Comparison of ENCODE assay signal across 31 cellular contexts in the genomic region with DNA sequence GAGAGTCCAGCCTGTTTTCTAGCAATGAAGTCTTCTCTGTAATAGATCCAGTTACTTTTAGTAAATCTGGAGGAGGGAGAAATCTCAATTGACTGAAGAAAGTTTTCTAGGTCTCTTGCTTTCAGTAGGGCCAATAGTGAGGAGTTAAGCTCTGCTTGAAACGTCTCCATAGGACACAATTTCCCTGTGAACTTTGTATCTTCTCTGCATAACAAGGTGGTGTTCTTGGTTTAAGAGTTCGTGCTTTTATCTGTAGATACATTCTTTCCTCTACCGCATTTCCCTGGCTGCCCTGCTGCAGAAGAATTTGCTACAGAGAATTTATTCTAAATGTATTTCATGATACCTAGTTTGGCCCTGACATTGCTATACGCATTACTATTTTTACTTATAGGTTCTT.
"Had no signal": no experiment of that assay in that cellular context is flagged by ENCODE, and none has a peak within 500 bp of the region (broad histone marks: within the 10 kb centered on the region; RNA-seq: fewer than 3 reads in every experiment).

No MANE protein-coding gene starts in this region.

- H3K4me3 ChIP-seq: dorsolateral prefrontal cortex, gastrocnemius medialis, lung, mucosa of descending colon, neural progenitor cell, right lobe of liver, smooth muscle cell, stomach, thyroid gland had no signal

- H2AFZ ChIP-seq: neural progenitor cell, parathyroid adenoma had no signal

- H3K36me3 Mint-ChIP-seq: immature natural killer cell, neural progenitor cell, type B pancreatic cell had no signal

- ATAC-seq: esophagus mucosa, gastrocnemius medialis, left lobe of liver, mucosa of descending colon, right lobe of liver had no signal

- H3K4me1 ChIP-seq: gastrocnemius medialis, parathyroid adenoma, right lobe of liver had no signal

- H3K27me3 Mint-ChIP-seq: memory B cell, naive B cell, progenitor cell of endocrine pancreas, type B pancreatic cell had no signal

- H3K27ac ChIP-seq: dorsolateral prefrontal cortex, epithelial cell of prostate, gastrocnemius medialis, neural progenitor cell, parathyroid adenoma, right lobe of liver, stomach, thyroid gland had no signal

- H3K27me3 ChIP-seq: gastrocnemius medialis, neural progenitor cell, right lobe of liver, stomach, thyroid gland had no signal

- H3K27ac Mint-ChIP-seq: immature natural killer cell, memory B cell, mesothelial cell of epicardium, naive B cell, nephron, neural progenitor cell, progenitor cell of endocrine pancreas, type B pancreatic cell had no signal

- H3K9me3 ChIP-seq: gastrocnemius medialis, mucosa of descending colon, right lobe of liver, stomach, thyroid gland had no signal

- H3K4me3 Mint-ChIP-seq: immature natural killer cell, memory B cell, mesothelial cell of epicardium, naive B cell, nephron, neural progenitor cell, type B pancreatic cell had no signal

- H3K4me2 ChIP-seq: neural progenitor cell, smooth muscle cell had no signal

- DNase-seq: cerebellar nuclear complex; dorsolateral prefrontal cortex; effector CD4-positive, alpha-beta T cell; foreskin fibroblast; gastrocnemius medialis; head of caudate nucleus; immature natural killer cell; islet precursor cell; kidney glomerular epithelial cell; mucosa of descending colon; naive B cell; right lobe of liver; stimulated activated CD4-positive, alpha-beta T cell treated with anti-CD3 and anti-CD28 coated beads, Interleukin-12 subunit alpha, Interleukin-12 subunit beta, amount 100 ng/mL, for 4 hours; stimulated activated CD4-positive, alpha-beta T cell treated with anti-CD3 and anti-CD28 coated beads, Interleukin-1b, Interleukin-23, amount 100 ng/mL, for 48 hours; stimulated activated CD4-positive, alpha-beta T cell treated with anti-CD3 and anti-CD28 coated beads, Interleukin-4, amount 100 ng/mL, for 1 hour; stimulated activated CD8-positive, alpha-beta memory T cell treated with anti-CD3 and anti-CD28 coated beads, Interleukin-4, amount 100 ng/mL, for 48 hours; stimulated activated naive CD4-positive, alpha-beta T cell treated with Interleukin-2 at 50 U/mL for 16 hours; stomach; thyroid gland had no signal

- H3K36me3 ChIP-seq: gastrocnemius medialis, neural progenitor cell, right lobe of liver, stomach, thyroid gland had no signal

- H3K9me3 Mint-ChIP-seq: immature natural killer cell, mesothelial cell of epicardium, nephron, neural progenitor cell, type B pancreatic cell had no signal
